Comparison of ENCODE assay signal across 17 cellular contexts in the genomic region with DNA sequence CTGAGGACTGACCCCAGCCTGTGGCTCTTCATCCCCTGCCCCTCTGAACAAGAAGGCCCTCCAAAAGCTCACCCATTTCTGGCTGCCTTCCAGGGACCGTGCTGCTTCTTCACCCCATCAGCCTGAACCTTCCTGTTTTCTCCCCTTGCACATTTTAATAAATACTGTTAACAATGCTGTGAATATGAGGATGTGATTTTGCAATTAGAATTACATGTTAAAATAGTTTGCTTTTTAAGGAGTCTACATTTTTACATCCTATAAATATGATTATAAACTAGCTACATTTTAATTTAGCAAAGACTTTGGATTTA. TPM values are rescaled to one million over a fixed set of nuclear protein-coding genes. Genes with fewer than 3 reads are reported as not detected.
DNase-seq lines count a peak whose midpoint lies in the region; ATAC-seq and TF ChIP-seq lines count a peak whose summit lies in the region.
"Had no signal": no experiment of that assay in that cellular context is flagged by ENCODE, and none has a peak within 500 bp of the region (broad histone marks: within the 10 kb centered on the region; RNA-seq: fewer than 3 reads in every experiment).

No MANE protein-coding gene starts in this region.

- intact Hi-C loops in Panc1 (cut with micrococcal nuclease; ENCODE audit: unreplicated experiment): loop anchor here (5.0 kb wide), 1 partner anchor 188 kb away; no protein-coding TSS in a partner anchor

- H3K27me3 ChIP-seq in Panc1 (ENCODE audit: control insufficient read depth, insufficient read depth, low read length): no peaks in the 10 kb centered on the region; the same call in 1 of the 2 replicates
- H3K27me3 ChIP-seq in endodermal cell (ENCODE audit: control insufficient read depth, insufficient read depth, low read length, poor library complexity, severe bottlenecking): peaks cover 32% of the 10 kb centered on the region
- no peaks in the 10 kb centered on the region for H3K27me3 ChIP-seq in osteoblast (ENCODE audit: insufficient read depth, low read length)

- H3K4me2 ChIP-seq in osteoblast (ENCODE audit: insufficient read depth, low read length): no peak overlapping the region
- H3K4me2 ChIP-seq: BLaER1 treated with 17β-estradiol and CSF1 and Interleukin-3, amounts not matched to agents 10 nM and 100 nM had no signal

- in situ Hi-C loops in Panc1 (cut with HindIII; ENCODE audit: low pct_unique_long_range_greater_than_20kb, low sequenced_read_pairs): no loop called here

- H2AFZ ChIP-seq in osteoblast (ENCODE audit: low read length): no peak overlapping the region
- H2AFZ ChIP-seq: GM23248 had no signal

- 100% methylated on average over 1 of the region's 1 CpG; no CpG with 5 or more reads in 1 of the 2 experiments for WGBS in endodermal cell (ENCODE audit: insufficient coverage in 1 of 2, insufficient read length in 1 of 2), 2 experiments

- no peak overlapping the region for H3K27ac ChIP-seq in Panc1 (ENCODE audit: low read length)
- H3K27ac ChIP-seq in endodermal cell (ENCODE audit: low read depth, low read length): no peak overlapping the region
- no peak overlapping the region for H3K27ac ChIP-seq in osteoblast (ENCODE audit: low read depth, low read length)
- H3K27ac ChIP-seq: BLaER1 treated with 17β-estradiol and CSF1 and Interleukin-3, amounts not matched to agents 10 nM and 100 nM; GM23248 had no signal

- peak; percentile 24; the same call in 1 of the 2 replicates for TF ChIP-seq CTCF in Panc1 (IDR thresholded peaks at IDR 0.05)
- TF ChIP-seq CTCF in endodermal cell (conservative IDR thresholded peaks at IDR 0.05): no peak
- no peak for TF ChIP-seq CTCF in osteoblast (IDR thresholded peaks at IDR 0.05; ENCODE audit: extremely low read depth, low read depth, low read length)

- no peaks in the 10 kb centered on the region for H3K36me3 ChIP-seq in Panc1 (ENCODE audit: control insufficient read depth, insufficient read depth, low read length)
- no peaks in the 10 kb centered on the region for H3K36me3 ChIP-seq in endodermal cell (ENCODE audit: control insufficient read depth, insufficient read depth, low read length)
- H3K36me3 ChIP-seq in osteoblast (ENCODE audit: insufficient read depth, low read length): no peaks in the 10 kb centered on the region
- H3K36me3 ChIP-seq: BLaER1 treated with 17β-estradiol and CSF1 and Interleukin-3, amounts not matched to agents 10 nM and 100 nM; HAP-1 had no signal

- H3K79me2 ChIP-seq in osteoblast (ENCODE audit: insufficient read depth, low read length): no peaks in the 10 kb centered on the region

- no peaks in the 10 kb centered on the region for H3K9me3 Mint-ChIP-seq in endodermal cell

- DNase-seq in COLO668 (lab: John Stamatoyannopoulos, UW; ENCODE audit: unreplicated experiment) (peak; percentile 14), Panc1 (ENCODE audit: low read depth, low spot score) (no peak), endodermal cell (peak; percentile 24), osteoblast (ENCODE audit: insufficient read length, low spot score, missing footprints) (peak; percentile 71)
- no peak for DNase-seq in activated CD4-positive, alpha-beta T cell treated with anti-CD3 and anti-CD28 coated beads for 1 hour
- DNase-seq: CD8-positive, alpha-beta memory T cell; EL; KG1; NCI-H446 treated with DMSO at 0.1 percent for 48 hours; SHP77 had no signal

- H3K4me3 ChIP-seq in Panc1 (ENCODE audit: low read depth in 2 of 2, low read length in 2 of 2) (no peak overlapping the region), endodermal cell (ENCODE audit: low read length) (no peak overlapping the region), osteoblast (ENCODE audit: insufficient read depth, low read length) (no peak overlapping the region)
- H3K4me3 ChIP-seq: BLaER1 treated with 17β-estradiol and CSF1 and Interleukin-3, amounts not matched to agents 10 nM and 100 nM; GM23248; HAP-1 had no signal

- no peak overlapping the region for H3K4me3 Mint-ChIP-seq in endodermal cell

- no peaks in the 10 kb centered on the region for H3K36me3 Mint-ChIP-seq in endodermal cell (ENCODE audit: low read depth)
- H3K36me3 Mint-ChIP-seq: CD8-positive, alpha-beta memory T cell had no signal

- POLR2A ChIA-PET in Panc1 (lab: Charles Lee): interaction anchor here (0.6 kb wide), 1 partner anchor 97 kb away, joined by 3 read pairs; no protein-coding TSS in a partner anchor

- H3K9ac ChIP-seq in endodermal cell (ENCODE audit: extremely low read depth, low read length, poor library complexity, severe bottlenecking): no peak overlapping the region
- H3K9ac ChIP-seq: BLaER1 treated with 17β-estradiol and CSF1 and Interleukin-3, amounts not matched to agents 10 nM and 100 nM; GM23248 had no signal

- CTCF ChIA-PET in Panc1 (lab: Charles Lee): no interaction called here

- no peaks in the 10 kb centered on the region; the same call in 1 of the 2 replicates for H3K4me1 ChIP-seq in Panc1 (ENCODE audit: control insufficient read depth, insufficient read depth, low read length)
- no peaks in the 10 kb centered on the region for H3K4me1 ChIP-seq in endodermal cell (ENCODE audit: control insufficient read depth, insufficient read depth, low read length)
- no peaks in the 10 kb centered on the region for H3K4me1 ChIP-seq in osteoblast (ENCODE audit: insufficient read depth, low read length)

- no peaks in the 10 kb centered on the region for H4K20me1 ChIP-seq in osteoblast (ENCODE audit: insufficient read depth, low read length)

- peaks cover 15% of the 10 kb centered on the region for H3K4me1 Mint-ChIP-seq in endodermal cell

- H3K27me3 Mint-ChIP-seq in endodermal cell (ENCODE audit: insufficient read depth): peaks cover 23% of the 10 kb centered on the region

- ATAC-seq in Panc1 (no peak), HG02973 (IDR thresholded peaks at IDR 0.05; ENCODE audit: unreplicated experiment) (no peak), GM21447 (IDR thresholded peaks at IDR 0.05; ENCODE audit: unreplicated experiment) (no peak)

- H3K27ac Mint-ChIP-seq in endodermal cell: no peak overlapping the region

- no TSS peak for BruUV-seq in Panc1 (replicated peaks; lab: Mats Ljungman, UMichigan)

- H3K9me3 ChIP-seq in Panc1 (ENCODE audit: control insufficient read depth, insufficient read depth, low read depth, low read length): no peaks in the 10 kb centered on the region
- no peaks in the 10 kb centered on the region for H3K9me3 ChIP-seq in endodermal cell (ENCODE audit: control insufficient read depth, low read length)
- H3K9me3 ChIP-seq in osteoblast (ENCODE audit: low read depth, low read length): no peaks in the 10 kb centered on the region
- H3K9me3 ChIP-seq: BLaER1 treated with 17β-estradiol and CSF1 and Interleukin-3, amounts not matched to agents 10 nM and 100 nM; HAP-1 had no signal

RNA-seq across cellular contexts. Expression of a gene that starts 4.0 kb away (rescaled TPM):
- not detected for total RNA-seq in Panc1 (2021; ENCODE audit: unreplicated experiment)
- not detected for polyA plus RNA-seq in Panc1 (2012; ENCODE audit: insufficient read length)
- 10 to 100 TPM in 1 of 2 donors, 1 to 10 TPM in 1; 4.1 to 11.9 TPM for total RNA-seq in endodermal cell
- 1.9 TPM for polyA plus RNA-seq in endodermal cell (2013, experiment 1 of 2)
- 1.2 TPM for polyA plus RNA-seq in endodermal cell (2013, experiment 2 of 2)
- 1.4 and 2.1 TPM in 2 replicates for total RNA-seq in osteoblast
- total RNA-seq: GM23248, HT1080, RPMI7951 had no signal
- polyA plus RNA-seq: GM23248 had no signal

Comparison
In these comparisons a context has a peak if more than half of its experiments do, and no peak if none do; other contexts are left out.
1. DNase-seq: peak in COLO668 (single experiment), endodermal cell (single experiment) and osteoblast (single experiment); none in Panc1 (single experiment) and activated CD4-positive, alpha-beta T cell treated with anti-CD3 and anti-CD28 coated beads for 1 hour (single experiment).